In genomic region chr1:89799495-89799894, GRCh38 we compare ENCODE assay signal across 15 cellular contexts. TPM values are rescaled to one million over a fixed set of nuclear protein-coding genes. Genes with fewer than 3 reads are reported as not detected.
DNase-seq lines count a peak whose midpoint lies in the region; ATAC-seq and TF ChIP-seq lines count a peak whose summit lies in the region.
"Had no signal": no experiment of that assay in that cellular context is flagged by ENCODE, and none has a peak within 500 bp of the region (broad histone marks: within the 10 kb centered on the region; RNA-seq: fewer than 3 reads in every experiment).

No MANE protein-coding gene starts in this region.

- H3K9me3 Mint-ChIP-seq in HFFc6 = no peaks in the 10 kb centered on the region
- H3K9me3 Mint-ChIP-seq in effector memory CD8-positive, alpha-beta T cell = no peaks in the 10 kb centered on the region
- H3K9me3 Mint-ChIP-seq: nephron had no signal

- peak overlapping the region; percentile 7; the same call in 1 of the 2 replicates for H3K4me2 ChIP-seq in BLaER1

- no peaks in the 10 kb centered on the region for H3K36me3 ChIP-seq in BLaER1
- H3K36me3 ChIP-seq: lower lobe of right lung, MG63, SJCRH30 had no signal

- peaks cover 8% of the 10 kb centered on the region for H3K4me1 ChIP-seq in BLaER1
- H3K4me1 ChIP-seq: lower lobe of right lung, SJCRH30 had no signal

- peaks cover 2% of the 10 kb centered on the region for H3K27me3 Mint-ChIP-seq in HFFc6 (ENCODE audit: insufficient read depth)
- no peaks in the 10 kb centered on the region for H3K27me3 Mint-ChIP-seq in effector memory CD8-positive, alpha-beta T cell

- peak overlapping the region; percentile 32; the same call in 1 of the 2 replicates for H3K27ac Mint-ChIP-seq in HFFc6
- no peak overlapping the region for H3K27ac Mint-ChIP-seq in effector memory CD8-positive, alpha-beta T cell
- H3K27ac Mint-ChIP-seq: nephron had no signal

- H3K27me3 ChIP-seq in BLaER1 = no peaks in the 10 kb centered on the region
- H3K27me3 ChIP-seq: MG63, SJCRH30 had no signal

- TF ChIP-seq CTCF in HFFc6 (IDR thresholded peaks at IDR 0.05) = no peak

- no peaks in the 10 kb centered on the region for H3K36me3 Mint-ChIP-seq in HFFc6 (ENCODE audit: low read depth)
- H3K36me3 Mint-ChIP-seq in effector memory CD8-positive, alpha-beta T cell (ENCODE audit: insufficient read depth) = no peaks in the 10 kb centered on the region

- H3K4me3 Mint-ChIP-seq in HFFc6 = no peak overlapping the region
- H3K4me3 Mint-ChIP-seq in effector memory CD8-positive, alpha-beta T cell = no peak overlapping the region
- H3K4me3 Mint-ChIP-seq: nephron had no signal

- H3K9me3 ChIP-seq in BLaER1 = no peaks in the 10 kb centered on the region
- H3K9me3 ChIP-seq: lower lobe of right lung, MG63, SJCRH30 had no signal

- DNase-seq in HFFc6 = peak; percentile 24
- DNase-seq in RPMI7951 (ENCODE audit: low read depth) = peak; percentile 57
- peak; percentile 16 to 68 for DNase-seq in dermis microvascular lymphatic vessel endothelial cell (ENCODE audit: low read depth in 2 of 2)
- no peak for DNase-seq in effector memory CD8-positive, alpha-beta T cell
- DNase-seq in DMS79 treated with DMSO at 0.1 percent for 48 hours (lab: John Stamatoyannopoulos, UW) = no peak
- no peak for DNase-seq in SHP77 (lab: John Stamatoyannopoulos, UW)
- DNase-seq: ACHN; effector CD8-positive, alpha-beta T cell; lower lobe of right lung; MG63; SJCRH30; stimulated activated naive CD4-positive, alpha-beta T cell had no signal

- H3K4me3 ChIP-seq in BLaER1 = no peak overlapping the region
- H3K4me3 ChIP-seq: lower lobe of right lung, MG63, SJCRH30 had no signal

- H4K20me1 ChIP-seq in BLaER1 = no peaks in the 10 kb centered on the region

- no peak for ATAC-seq in effector memory CD8-positive, alpha-beta T cell (replicated peaks)
- ATAC-seq in GM21381 (IDR thresholded peaks at IDR 0.05; ENCODE audit: unreplicated experiment) = no peak
- ATAC-seq: lower lobe of right lung had no signal

- H3K9ac ChIP-seq in BLaER1 = no peak overlapping the region

- H3K27ac ChIP-seq in BLaER1 = no peak overlapping the region
- H3K27ac ChIP-seq: lower lobe of right lung, SJCRH30 had no signal

- H3K4me1 Mint-ChIP-seq in HFFc6 (ENCODE audit: low read depth) = peaks cover 26% of the 10 kb centered on the region
- no peaks in the 10 kb centered on the region for H3K4me1 Mint-ChIP-seq in effector memory CD8-positive, alpha-beta T cell (ENCODE audit: low read depth in 2 of 2)
- H3K4me1 Mint-ChIP-seq: nephron had no signal

RNA-seq across cellular contexts. Expression of gene LRRC8D, which starts 21.3 kb away (rescaled TPM):
- 10 to 100 TPM; 33.5 to 46.7 (median 41.8) TPM for total RNA-seq in HFFc6 (2021; fragmentation: NEBNext Ultra II Directional; extraction: Animal tissue kit (Norgen Biotek cat#: 25700))
- 14.6 and 18.0 TPM in 2 replicates for total RNA-seq in RPMI7951 (2014; rRNA removed; shearing (Covaris generic))
- 8.3 and 10.0 TPM in 2 replicates for total RNA-seq in dermis microvascular lymphatic vessel endothelial cell

Comparison
In these comparisons a context has a peak if more than half of its experiments do, and no peak if none do; other contexts are left out.
1. DNase-seq: peak in HFFc6 (single experiment), RPMI7951 (single experiment) and dermis microvascular lymphatic vessel endothelial cell (2 of 2); none in effector memory CD8-positive, alpha-beta T cell (0 of 3), DMS79 treated with DMSO at 0.1 percent for 48 hours (single experiment) and SHP77 (0 of 2).